Comparison of ENCODE assay signal across 8 cellular contexts in genomic region chr15:98311566-98312188, GRCh38.
DNase-seq lines count a peak whose midpoint lies in the region; TF ChIP-seq lines count a peak whose summit lies in the region.

No MANE protein-coding gene starts in this region.

- TF ChIP-seq CTCF in spleen (IDR thresholded peaks at IDR 0.05 in 8 of 11, conservative IDR thresholded peaks at IDR 0.05 in 3 of 11) = peak; percentile 53 to 84 (median 76)

- POLR2A ChIA-PET in HEK293T (lab: Yijun Ruan, JAX) = no interaction called here

- H3K36me3 ChIP-seq in iPS DF 6.9 (ENCODE audit: control insufficient read depth, insufficient read depth, low read length) (no peaks in the 10 kb centered on the region), spleen (no peaks in the 10 kb centered on the region)

- intact Hi-C loops in spleen (cut with DNase I; ENCODE audit: low total_unique reads) = loop anchor here (5.0 kb wide), 1 partner anchor 111 kb away; no protein-coding TSS in a partner anchor

- no CpG with 5 or more reads among the region's 8 CpGs for WGBS in iPS DF 6.9 (ENCODE audit: insufficient coverage, insufficient read length)
- WGBS in spleen, 5 donors = 11 to 18% (median 15%) methylated on average over 8 of the region's 8 CpGs

- CTCF ChIA-PET in HEK293T (lab: Yijun Ruan, JAX) = interaction anchor here (0.6 to 3.3 kb wide), 21 partner anchors 10 to 134 kb away, joined by 3 to 46 read pairs (median 4); no protein-coding TSS in a partner anchor

- H3K9me3 ChIP-seq in iPS DF 6.9 (ENCODE audit: control insufficient read depth, insufficient read depth, low read length) = no peaks in the 10 kb centered on the region
- H3K9me3 ChIP-seq in spleen = peaks cover 0 to 7% (median 0%) of the 10 kb centered on the region in 8 donors

- no peak overlapping the region for H3K27ac ChIP-seq in iPS DF 6.9 (ENCODE audit: low read length)
- no peak overlapping the region for H3K27ac ChIP-seq in spleen

- no peak overlapping the region for H3K4me3 ChIP-seq in iPS DF 6.9 (ENCODE audit: low read length)
- H3K4me3 ChIP-seq in spleen = no peak overlapping the region

- H3K4me1 ChIP-seq in iPS DF 6.9 (ENCODE audit: control insufficient read depth, insufficient read depth, low read length) (peaks cover 1% of the 10 kb centered on the region; the same call in 1 of the 2 replicates), spleen (peaks cover 0 to 5% (median 0%) of the 10 kb centered on the region in 6 donors)

- TF ChIP-seq POLR2A in spleen (IDR thresholded peaks at IDR 0.05) = no peak

- peak; percentile 81 for DNase-seq in GM03348 (ENCODE audit: low spot score)
- peak; percentile 65 for DNase-seq in HEK293T (ENCODE audit: extremely low spot score)
- peak; percentile 78 to 94 (median 81) for DNase-seq in NCI-H1417 (lab: John Stamatoyannopoulos, UW)
- peak in 4 of 5 experiments; percentile 17 to 58 (median 43) for DNase-seq in T-helper 2 cell
- DNase-seq in astrocyte of the hippocampus (ENCODE audit: low read depth, low spot score) = peak; percentile 84
- peak; percentile 48 for DNase-seq in iPS DF 6.9 (ENCODE audit: low read depth, low spot score)
- DNase-seq in spleen = peak; percentile 77
- DNase-seq in cerebellar nuclear complex (lab: John Stamatoyannopoulos, UW) = no peak

- H3K27me3 ChIP-seq in iPS DF 6.9 (ENCODE audit: control insufficient read depth, insufficient read depth, low read length) (no peaks in the 10 kb centered on the region), spleen (replicated peaks in 1 of 7) (peaks cover 0 to 17% (median 0%) of the 10 kb centered on the region in 7 donors)

TF ChIP-seq in HEK293T, 16 proteins besides CTCF, POLR2A, EP300 and RAD21:
- TF ChIP-seq ZNF384 (IDR thresholded peaks at IDR 0.05) = no peak
- no peak for TF ChIP-seq PKNOX1 (IDR thresholded peaks at IDR 0.05)
- no peak for TF ChIP-seq TARDBP (IDR thresholded peaks at IDR 0.05)
- no peak for TF ChIP-seq ARNT (IDR thresholded peaks at IDR 0.05)
TF ChIP-seq in HEK293T: peak in this region for 0.

Comparison
In these comparisons a context has a peak if more than half of its experiments do, and no peak if none do; other contexts are left out.
1. DNase-seq: peak in GM03348 (single experiment), HEK293T (single experiment), NCI-H1417 (3 of 3), T-helper 2 cell (4 of 5), astrocyte of the hippocampus (single experiment), iPS DF 6.9 (single experiment) and spleen (single experiment); none in cerebellar nuclear complex (0 of 2).